21 cellular contexts compared by ENCODE assay signal in the genomic region with DNA sequence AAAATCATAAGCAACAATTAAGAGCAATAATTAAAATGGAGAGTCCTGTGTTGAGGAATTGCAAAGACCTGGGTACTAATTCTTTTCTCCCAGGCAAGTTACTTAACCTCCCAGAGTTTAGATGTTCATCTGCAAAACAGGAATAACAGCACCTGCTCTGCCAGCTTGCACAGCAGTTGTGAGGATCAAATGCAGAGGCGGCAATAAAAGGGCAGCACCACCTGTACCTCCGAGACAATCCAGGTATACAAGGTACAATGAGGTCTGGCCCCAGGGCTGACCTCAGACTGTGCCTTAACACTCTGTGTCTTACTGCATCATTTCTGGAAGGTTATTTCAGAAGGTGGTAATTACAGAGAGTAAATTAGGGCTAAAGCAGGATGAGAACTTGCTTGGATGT.
"Had no signal": no experiment of that assay in that cellular context is flagged by ENCODE, and none has a peak within 500 bp of the region (broad histone marks: within the 10 kb centered on the region; RNA-seq: fewer than 3 reads in every experiment).

No MANE protein-coding gene starts in this region.

- H3K9me3 Mint-ChIP-seq: activated naive CD4-positive, alpha-beta T cell treated with anti-CD3 and anti-CD28 coated beads, Interleukin-2, amount 50 U/mL, for 24 hours; T-helper 1 cell treated with Interleukin-12 subunit alpha and Interleukin-12 subunit beta and Interleukin-4 antibody, amounts not matched to agents 30 μg/mL and 1 μg/mL, for 36 hours; WTC11 had no signal

- H3K4me3 ChIP-seq: breast epithelium had no signal

- DNase-seq: activated CD4-positive, alpha-beta T cell treated with anti-CD3 and anti-CD28 coated beads for 48 hours; activated CD4-positive, alpha-beta T cell treated with anti-CD3 and anti-CD28 coated beads, Interleukin-2, amount 50 U/mL, for 4 hours; activated CD4-positive, CD25-positive, alpha-beta regulatory T cell treated with anti-CD3 and anti-CD28 coated beads, Interleukin-2, amount 50 U/mL, for 72 hours; activated CD8-positive, alpha-beta memory T cell treated with anti-CD3 and anti-CD28 coated beads, Interleukin-2, amount 50 U/mL, for 48 hours; activated CD8-positive, alpha-beta T cell treated with anti-CD3 and anti-CD28 coated beads, Interleukin-2, amount 10 ng/mL, durations not matched to agents 7 days and 5 days; activated naive CD4-positive, alpha-beta T cell; activated T-cell treated with anti-CD3 and anti-CD28 coated beads, Interleukin-2, amount 50 U/mL, for 1 hour; aorta; caudate nucleus; NCI-H1105 treated with DMSO at 0.1 percent for 48 hours; NCI-H1694 treated with DMSO at 0.1 percent for 48 hours; NCI-H2029 treated with DMSO at 0.1 percent for 48 hours; NCI-H2227 treated with DMSO at 0.1 percent for 48 hours; NCI-H446 treated with DMSO at 0.1 percent for 48 hours; NCI-H524 treated with DMSO at 0.1 percent for 48 hours; PC-3; SHP77 had no signal

- H3K9me3 ChIP-seq: breast epithelium had no signal

- H3K36me3 Mint-ChIP-seq: activated naive CD4-positive, alpha-beta T cell treated with anti-CD3 and anti-CD28 coated beads, Interleukin-2, amount 50 U/mL, for 24 hours; WTC11 had no signal

- H3K4me1 ChIP-seq: breast epithelium had no signal

- H3K27me3 ChIP-seq: breast epithelium had no signal

- H3K36me3 ChIP-seq: breast epithelium had no signal

- H3K4me3 Mint-ChIP-seq: activated CD8-positive, alpha-beta T cell treated with anti-CD3 and anti-CD28 coated beads, Interleukin-2, amount 10 ng/mL, durations not matched to agents 7 days and 5 days; activated naive CD4-positive, alpha-beta T cell treated with anti-CD3 and anti-CD28 coated beads, Interleukin-2, amount 50 U/mL, for 24 hours; T-helper 1 cell treated with Interleukin-12 subunit alpha and Interleukin-12 subunit beta and Interleukin-4 antibody, amounts not matched to agents 30 μg/mL and 1 μg/mL, for 36 hours; WTC11 had no signal

- H3K27ac ChIP-seq: breast epithelium had no signal

- ATAC-seq: activated CD8-positive, alpha-beta T cell treated with anti-CD3 and anti-CD28 coated beads, Interleukin-2, amount 10 ng/mL, durations not matched to agents 7 days and 5 days; PC-3; WTC11 had no signal

- H3K27ac Mint-ChIP-seq: activated CD8-positive, alpha-beta T cell treated with anti-CD3 and anti-CD28 coated beads, Interleukin-2, amount 10 ng/mL, durations not matched to agents 7 days and 5 days; activated naive CD4-positive, alpha-beta T cell treated with anti-CD3 and anti-CD28 coated beads, Interleukin-2, amount 50 U/mL, for 24 hours; T-helper 1 cell treated with Interleukin-12 subunit alpha and Interleukin-12 subunit beta and Interleukin-4 antibody, amounts not matched to agents 30 μg/mL and 1 μg/mL, for 36 hours; WTC11 had no signal

- H3K4me1 Mint-ChIP-seq: activated naive CD4-positive, alpha-beta T cell treated with anti-CD3 and anti-CD28 coated beads, Interleukin-2, amount 50 U/mL, for 24 hours; WTC11 had no signal
